ENCODE assay signal across 1 cellular context in genomic region chr1:213053455-213053854, GRCh38.
TF ChIP-seq lines count a peak whose summit lies in the region.

No MANE protein-coding gene starts in this region.

TF ChIP-seq in HepG2, 621 proteins besides CTCF, POLR2A, EP300 and RAD21:
- no peak for TF ChIP-seq ZNF317 (CRISPR knock-in tag; IDR thresholded peaks at IDR 0.05)
- no peak for TF ChIP-seq ARNT (IDR thresholded peaks at IDR 0.05)
- no peak for TF ChIP-seq KMT2A (CRISPR knock-in tag; IDR thresholded peaks at IDR 0.05)
- no peak for TF ChIP-seq HMG20A (CRISPR knock-in tag; IDR thresholded peaks at IDR 0.05; ENCODE audit: borderline replicate concordance)
- TF ChIP-seq SIX1 (CRISPR knock-in tag; IDR thresholded peaks at IDR 0.05; ENCODE audit: borderline replicate concordance): no peak
- no peak for TF ChIP-seq HNRNPL (IDR thresholded peaks at IDR 0.05; ENCODE audit: low read depth, low read length)
- no peak for TF ChIP-seq ZNF839 (CRISPR knock-in tag; IDR thresholded peaks at IDR 0.05; ENCODE audit: borderline replicate concordance)
- TF ChIP-seq THAP7 (CRISPR knock-in tag; IDR thresholded peaks at IDR 0.05): no peak
